Comparison of ENCODE assay signal across 1 cellular context in the genomic region with DNA sequence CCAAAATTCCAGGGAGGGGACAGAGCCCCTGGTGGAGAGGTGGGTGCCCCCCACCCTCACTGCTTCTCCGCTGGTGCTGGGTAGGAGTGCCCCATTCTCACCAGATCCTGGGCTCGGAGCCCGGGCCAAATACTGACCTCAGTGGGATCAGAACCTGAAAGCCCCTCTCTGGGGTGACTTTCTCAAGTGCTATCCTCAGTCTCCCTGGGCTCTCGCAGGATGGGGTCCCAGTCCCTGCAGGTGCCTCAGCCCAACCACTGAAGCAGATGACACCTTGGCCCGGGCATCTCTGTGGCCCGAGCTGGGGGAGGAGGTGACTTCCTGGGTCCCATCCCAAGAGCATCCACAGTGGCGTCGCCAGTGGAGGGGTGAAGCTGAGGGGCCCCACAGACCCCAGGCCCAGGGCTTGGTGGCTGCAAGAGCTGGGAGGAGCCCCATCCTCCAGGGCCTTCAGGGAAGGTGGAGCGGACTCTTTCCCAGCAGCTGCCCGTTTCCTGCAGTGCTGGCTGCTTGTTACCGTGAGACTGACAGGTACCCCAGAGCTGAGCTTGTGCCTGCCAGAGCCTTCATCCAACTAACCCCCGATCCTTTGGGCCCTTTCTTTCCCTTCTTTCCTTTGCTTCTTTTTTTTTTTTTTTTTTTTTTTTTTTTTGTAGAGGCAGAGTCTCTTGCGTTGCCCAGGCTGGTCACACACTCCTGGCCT.
TF ChIP-seq lines count a peak whose summit lies in the region.

No MANE protein-coding gene starts in this region.

TF ChIP-seq in HepG2, 621 proteins besides CTCF, POLR2A, EP300 and RAD21:
- TF ChIP-seq KDM2A (CRISPR knock-in tag; IDR thresholded peaks at IDR 0.05; ENCODE audit: borderline replicate concordance, low read depth) (0 out of 2 replicates have a peak, but pooled peaks have one; percentile 2), PHF5A (CRISPR knock-in tag; IDR thresholded peaks at IDR 0.05; ENCODE audit: low read depth, unreplicated experiment) (no peak)
